Comparison of ENCODE assay signal across 9 cellular contexts in the genomic region with DNA sequence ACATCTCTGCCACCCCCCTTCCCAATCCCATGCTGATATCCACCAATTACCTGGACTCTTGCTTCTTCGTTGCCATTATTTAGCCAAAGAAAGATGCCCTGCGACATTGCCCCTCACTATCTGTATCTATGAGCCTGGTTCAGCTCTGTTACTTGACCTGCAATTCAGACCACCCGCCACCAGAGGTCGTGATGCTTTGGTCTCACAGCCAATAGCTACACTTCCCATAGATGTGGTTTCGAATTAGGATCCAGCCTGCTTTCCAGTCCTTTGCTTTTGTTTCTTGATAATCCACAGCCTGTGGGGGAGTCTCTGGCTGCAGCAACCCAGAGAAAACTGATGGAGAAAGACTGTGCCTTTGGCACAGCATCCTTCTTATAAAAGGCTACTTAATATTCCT.
DNase-seq lines count a peak whose midpoint lies in the region; ATAC-seq and TF ChIP-seq lines count a peak whose summit lies in the region.
"Had no signal": no experiment of that assay in that cellular context is flagged by ENCODE, and none has a peak within 500 bp of the region (broad histone marks: within the 10 kb centered on the region; RNA-seq: fewer than 3 reads in every experiment).

No MANE protein-coding gene starts in this region.

- H3K27ac Mint-ChIP-seq in activated naive CD4-positive, alpha-beta T cell treated with anti-CD3 and anti-CD28 coated beads, Interleukin-2, amount 10 ng/mL, durations not matched to agents 7 days and 5 days: no peak overlapping the region

- H3K9ac ChIP-seq in PC-3 (ENCODE audit: low read length): no peak overlapping the region

- H3K27me3 ChIP-seq in PC-3 (ENCODE audit: low read length): no peaks in the 10 kb centered on the region

- H3K27me3 Mint-ChIP-seq in activated naive CD4-positive, alpha-beta T cell treated with anti-CD3 and anti-CD28 coated beads, Interleukin-2, amount 10 ng/mL, durations not matched to agents 7 days and 5 days: no peaks in the 10 kb centered on the region

- BruUV-seq in PC-3 (replicated peaks; lab: Mats Ljungman, UMichigan): no TSS peak

- H3K27ac ChIP-seq in PC-3 (ENCODE audit: low read length): no peak overlapping the region

- H4K20me1 ChIP-seq in PC-3 (ENCODE audit: low read length): no peaks in the 10 kb centered on the region

- H3K9me2 ChIP-seq in PC-3 (replicated peaks; ENCODE audit: low read length): no peaks in the 10 kb centered on the region

- H2AFZ ChIP-seq in PC-3 (ENCODE audit: low read length): no peak overlapping the region

- DNase-seq in activated naive CD4-positive, alpha-beta T cell treated with anti-CD3 and anti-CD28 coated beads, Interleukin-2, amount 10 ng/mL, durations not matched to agents 7 days and 5 days: peak; percentile 35
- DNase-seq in activated naive CD4-positive, alpha-beta T cell treated with Interleukin-2 at 50 U/mL for 16 hours: no peak
- peak; percentile 67 for DNase-seq in PC-3
- peak; percentile 12 for DNase-seq in fibroblast of pulmonary artery (ENCODE audit: low read depth)
- peak; percentile 74 for DNase-seq in stimulated activated CD8-positive, alpha-beta memory T cell treated with anti-CD3 and anti-CD28 coated beads, Interleukin-4, amount 100 ng/mL, for 48 hours
- no peak for DNase-seq in GM19240 (ENCODE audit: insufficient read length, low spot score)
- DNase-seq in NCI-H748 (lab: John Stamatoyannopoulos, UW; ENCODE audit: unreplicated experiment): no peak
- DNase-seq in NCI-H69 (lab: John Stamatoyannopoulos, UW): no peak

- no peaks in the 10 kb centered on the region for H3K36me3 ChIP-seq in PC-3 (ENCODE audit: low read depth, low read length)

- peak; percentile 53; the same call in 1 of the 2 replicates for ATAC-seq in PC-3
- ATAC-seq: activated CD4-positive, CD25-positive, alpha-beta regulatory T cell treated with anti-CD3 and anti-CD28 coated beads, Interleukin-2, amount 50 U/mL, for 24 hours had no signal

- H3K4me2 ChIP-seq in PC-3 (ENCODE audit: low read length): no peak overlapping the region

- H3K4me3 Mint-ChIP-seq in activated naive CD4-positive, alpha-beta T cell treated with anti-CD3 and anti-CD28 coated beads, Interleukin-2, amount 10 ng/mL, durations not matched to agents 7 days and 5 days: no peak overlapping the region

- CTCF ChIA-PET in activated naive CD4-positive, alpha-beta T cell treated with anti-CD3 and anti-CD28 coated beads, Interleukin-2, amount 10 ng/mL, durations not matched to agents 7 days and 5 days (lab: Charles Lee): interaction anchor here (0.7 to 1.2 kb wide), 2 partner anchors 16 to 501 kb away, joined by 3 read pairs; no protein-coding TSS in a partner anchor
- CTCF ChIA-PET in PC-3 (lab: Charles Lee): interaction anchor here (0.6 kb wide), 2 partner anchors 82 to 218 kb away, joined by 3 to 4 read pairs; no protein-coding TSS in a partner anchor

- H3K9me3 ChIP-seq in PC-3 (ENCODE audit: low read length): no peaks in the 10 kb centered on the region

- H3K36me3 Mint-ChIP-seq in activated naive CD4-positive, alpha-beta T cell treated with anti-CD3 and anti-CD28 coated beads, Interleukin-2, amount 10 ng/mL, durations not matched to agents 7 days and 5 days: no peaks in the 10 kb centered on the region

- no peaks in the 10 kb centered on the region for H3K4me1 ChIP-seq in PC-3 (ENCODE audit: insufficient read depth, low read length)

- intact Hi-C loops in PC-3 (cut with micrococcal nuclease): loop anchor here (5.0 kb wide), 1 partner anchor 138 kb away; no protein-coding TSS in a partner anchor

- H3F3A ChIP-seq in PC-3 (ENCODE audit: low read length, unreplicated experiment): no peaks in the 10 kb centered on the region

- POLR2A ChIA-PET in PC-3 (lab: Charles Lee; ENCODE audit: unreplicated experiment): no interaction called here

- H3K4me3 ChIP-seq in PC-3 (ENCODE audit: low read length) (no peak overlapping the region), fibroblast of pulmonary artery (replicated peaks; ENCODE audit: low read depth, low read length) (no peak overlapping the region)

- H3K9me3 Mint-ChIP-seq in activated naive CD4-positive, alpha-beta T cell treated with anti-CD3 and anti-CD28 coated beads, Interleukin-2, amount 10 ng/mL, durations not matched to agents 7 days and 5 days: peaks cover 9% of the 10 kb centered on the region

- TF ChIP-seq CTCF in PC-3 (conservative IDR thresholded peaks at IDR 0.05; ENCODE audit: low read depth, low read length) (peak; percentile 87), fibroblast of pulmonary artery (IDR thresholded peaks at IDR 0.05; ENCODE audit: low read length, missing control alignments) (peak; percentile 52)

- H3K4me1 Mint-ChIP-seq in activated naive CD4-positive, alpha-beta T cell treated with anti-CD3 and anti-CD28 coated beads, Interleukin-2, amount 10 ng/mL, durations not matched to agents 7 days and 5 days: peaks cover 5% of the 10 kb centered on the region

- H3K79me2 ChIP-seq in PC-3 (ENCODE audit: low read length): no peaks in the 10 kb centered on the region

Comparison
In these comparisons a context has a peak if more than half of its experiments do, and no peak if none do; other contexts are left out.
1. DNase-seq: peak in activated naive CD4-positive, alpha-beta T cell treated with anti-CD3 and anti-CD28 coated beads, Interleukin-2, amount 10 ng/mL, durations not matched to agents 7 days and 5 days (single experiment), PC-3 (single experiment), fibroblast of pulmonary artery (single experiment) and stimulated activated CD8-positive, alpha-beta memory T cell treated with anti-CD3 and anti-CD28 coated beads, Interleukin-4, amount 100 ng/mL, for 48 hours (single experiment); none in activated naive CD4-positive, alpha-beta T cell treated with Interleukin-2 at 50 U/mL for 16 hours (single experiment), GM19240 (single experiment), NCI-H748 (single experiment) and NCI-H69 (single experiment).